ENCODE assay signal across 8 cellular contexts in genomic region chr3:130892759-130893239, GRCh38. TPM values are rescaled to one million over a fixed set of nuclear protein-coding genes. Genes with fewer than 3 reads are reported as not detected.
DNase-seq lines count a peak whose midpoint lies in the region; ATAC-seq, FAIRE-seq and TF ChIP-seq lines count a peak whose summit lies in the region.

No MANE protein-coding gene starts in this region.

- H3K27ac ChIP-seq in HCT116 (ENCODE audit: low read depth, low read length) (peak overlapping the region; percentile 73; the same call in 1 of the 2 replicates), pancreas (peak overlapping the region; percentile 95 to 98 (median 96)), upper lobe of right lung (peak overlapping the region; percentile 98)

- H3K36me3 ChIP-seq in HCT116 (ENCODE audit: control insufficient read depth in 1 of 2, insufficient read depth in 2 of 2, low read length in 2 of 2) (no peaks in the 10 kb centered on the region), MG63 (peaks cover 3% of the 10 kb centered on the region; the same call in 1 of the 2 replicates), pancreas (no peaks in the 10 kb centered on the region), upper lobe of right lung (no peaks in the 10 kb centered on the region)

- RAD21 ChIA-PET in HCT116 (lab: Charles Lee; ENCODE audit: low non-redundant PET in 1 of 2, low total read pairs in 2 of 2, uncharacterized antibody in 2 of 2, unreplicated experiment in 2 of 2) = interaction anchor here in 1 of 2 experiments (1.4 kb wide), 1 partner anchor 66 kb away, joined by 3 read pairs; no protein-coding TSS in a partner anchor

- POLR2A ChIA-PET in HCT116 (lab: Charles Lee) = interaction anchor here (1.6 to 1.8 kb wide), 2 partner anchors 37 to 133 kb away, joined by 5 read pairs; no protein-coding TSS in a partner anchor

- intact Hi-C loops in HCT116 (cut with micrococcal nuclease) = loop anchor here (1.0 kb wide), 3 partner anchors 133 to 192 kb away; partner anchors contain the start of gene PIK3R4
- intact Hi-C loops in Right ventricle myocardium superior (cut with DNase I) = loop anchor here (5.0 kb wide), 1 partner anchor 130 kb away; no protein-coding TSS in a partner anchor
- intact Hi-C loops in pancreas (cut with DNase I) = loop anchor here in 2 of 3 donors (5.0 to 10.0 kb wide), 2 partner anchors 128 to 135 kb away; no protein-coding TSS in a partner anchor
- intact Hi-C loops in upper lobe of right lung (cut with DNase I) = loop anchor here (10.0 kb wide), 1 partner anchor 128 kb away; no protein-coding TSS in a partner anchor

- TF ChIP-seq RAD21 in HCT116 (IDR thresholded peaks at IDR 0.05; ENCODE audit: low read depth) = peak; percentile 85

- peaks cover 8% of the 10 kb centered on the region; the same call in 1 of the 2 replicates for H4K20me1 ChIP-seq in HCT116 (ENCODE audit: insufficient read depth)

- H3K9ac ChIP-seq in HCT116 (ENCODE audit: low read length) = peak overlapping the region; percentile 85

- peak; percentile 57 for ATAC-seq in HCT116
- peak; percentile 82 for ATAC-seq in Right ventricle myocardium superior (ENCODE audit: poor library complexity)
- ATAC-seq in pancreas = peak; percentile 69 to 86 (median 78)
- peak; percentile 73 for ATAC-seq in upper lobe of right lung

- peak; percentile 34 for FAIRE-seq in pancreas (lab: Jason Lieb, UNC)

- H3K4me2 ChIP-seq in HCT116 (ENCODE audit: low read length) = peak overlapping the region; percentile 74

- H3K27me3 ChIP-seq in HCT116 (ENCODE audit: insufficient read depth, low read length) (no peaks in the 10 kb centered on the region), MG63 (no peaks in the 10 kb centered on the region), pancreas (no peaks in the 10 kb centered on the region), upper lobe of right lung (no peaks in the 10 kb centered on the region)

- peaks cover 36% of the 10 kb centered on the region for H3K79me2 ChIP-seq in HCT116 (ENCODE audit: insufficient read depth, low read length)

- TF ChIP-seq POLR2A in HCT116 (IDR thresholded peaks at IDR 0.05; ENCODE audit: borderline replicate concordance, extremely low read depth, insufficient read depth, insufficient read length) = no peak

- DNase-seq in GF-D8 (lab: John Stamatoyannopoulos, UW) (peak; percentile 56), HCT116 (ENCODE audit: low read depth, low spot score) (peak; percentile 61), MG63 (peak; percentile 59), SHP77 (lab: John Stamatoyannopoulos, UW) (peak; percentile 59 to 78), Right ventricle myocardium superior (no peak), pancreas (peak in 3 of 6 donors; percentile 57 to 81 (median 70)), upper lobe of right lung (no peak)
- peak; percentile 38 for DNase-seq in activated naive CD8-positive, alpha-beta T cell treated with anti-CD3 and anti-CD28 coated beads, Interleukin-2, amount 50 U/mL, for 16 hours (ENCODE audit: low read depth, low spot score)

- CTCF ChIA-PET in HCT116 (lab: Charles Lee) = interaction anchor here (0.9 to 4.8 kb wide), 5 partner anchors 9 to 617 kb away, joined by 3 to 28 read pairs (median 7); no protein-coding TSS in a partner anchor

- H3K4me1 ChIP-seq in HCT116 (ENCODE audit: control insufficient read depth in 1 of 2, insufficient read depth in 2 of 2, low read length in 2 of 2) = peaks cover 3 to 17% of the 10 kb centered on the region in 2 experiments; a peak in 3 of 4 replicates
- peaks cover 0 to 16% (median 5%) of the 10 kb centered on the region in 3 donors for H3K4me1 ChIP-seq in pancreas
- peaks cover 17% of the 10 kb centered on the region for H3K4me1 ChIP-seq in upper lobe of right lung

- no TSS peak for BruUV-seq in HCT116 (replicated peaks; lab: Mats Ljungman, UMichigan)

- no peaks in the 10 kb centered on the region for H3K9me2 ChIP-seq in HCT116 (ENCODE audit: insufficient read depth)

- peak overlapping the region; percentile 89 to 91 for H3K4me3 ChIP-seq in HCT116 (replicated peaks in 1 of 2; ENCODE audit: low read depth in 1 of 2, low read length in 2 of 2)
- H3K4me3 ChIP-seq in MG63 = peak overlapping the region; percentile 95
- H3K4me3 ChIP-seq in pancreas = peak overlapping the region; percentile 68 to 76 (median 74)
- H3K4me3 ChIP-seq in upper lobe of right lung = peak overlapping the region; percentile 91

- peak; percentile 78 to 89 (median 83) for TF ChIP-seq CTCF in HCT116 (IDR thresholded peaks at IDR 0.05 in 2 of 3, conservative IDR thresholded peaks at IDR 0.05 in 1 of 3; ENCODE audit: borderline replicate concordance in 1 of 3, insufficient read depth in 1 of 3, low read depth in 2 of 3, low read length in 2 of 3)
- TF ChIP-seq CTCF in pancreas (IDR thresholded peaks at IDR 0.05) = peak in 3 of 4 donors; percentile 49 to 76 (median 68)
- peak; percentile 87 for TF ChIP-seq CTCF in upper lobe of right lung (IDR thresholded peaks at IDR 0.05)

- H3K9me3 ChIP-seq in HCT116 (ENCODE audit: control insufficient read depth in 1 of 2, insufficient read depth in 1 of 2, low read depth in 1 of 2, low read length in 2 of 2) = no peaks in the 10 kb centered on the region
- no peaks in the 10 kb centered on the region for H3K9me3 ChIP-seq in MG63
- H3K9me3 ChIP-seq in pancreas = no peaks in the 10 kb centered on the region
- no peaks in the 10 kb centered on the region for H3K9me3 ChIP-seq in upper lobe of right lung

- peak overlapping the region; percentile 1 for H2AFZ ChIP-seq in HCT116 (ENCODE audit: low read depth, low read length, poor library complexity, severe bottlenecking)

- WGBS in pancreas, 2 donors = 1% methylated on average over 10 of the region's 10 CpGs

TF ChIP-seq in HCT116, 20 proteins besides CTCF, POLR2A, EP300 and RAD21 (continues in another document):
- TF ChIP-seq SP1 (IDR thresholded peaks at IDR 0.05; ENCODE audit: low read depth) (no peak), CEBPB (IDR thresholded peaks at IDR 0.05; ENCODE audit: low read depth) (no peak), ELF1 (IDR thresholded peaks at IDR 0.05; ENCODE audit: borderline replicate concordance, low read depth) (no peak; the same call in 1 of the 2 replicates), EGR1 (IDR thresholded peaks at IDR 0.05; ENCODE audit: low read depth) (no peak), FOSL1 (IDR thresholded peaks at IDR 0.05; ENCODE audit: low read depth) (no peak), SIN3A (IDR thresholded peaks at IDR 0.05; ENCODE audit: low read depth) (peak; percentile 68), POLR2AphosphoS5 (IDR thresholded peaks at IDR 0.05; ENCODE audit: low read depth, low read length) (no peak), ZFX (IDR thresholded peaks at IDR 0.05) (no peak), YY1 (IDR thresholded peaks at IDR 0.05; ENCODE audit: extremely low read depth, insufficient replicate concordance, low read depth, low read length) (no peak), ZBTB33 (IDR thresholded peaks at IDR 0.05; ENCODE audit: extremely low read depth, insufficient replicate concordance, low read length) (no peak), TCF7L2 (IDR thresholded peaks at IDR 0.05; ENCODE audit: borderline replicate concordance, extremely low read depth, insufficient read depth, insufficient read length) (no peak), SRF (IDR thresholded peaks at IDR 0.05; ENCODE audit: low read depth) (no peak), MAX (IDR thresholded peaks at IDR 0.05) (0 out of 2 replicates have a peak, but pooled peaks have one; percentile 5), JUND (IDR thresholded peaks at IDR 0.05) (0 out of 2 replicates have a peak, but pooled peaks have one; percentile 17), ZNF274 (IDR thresholded peaks at IDR 0.05; ENCODE audit: low read depth, low read length) (no peak), EZH2 (IDR thresholded peaks at IDR 0.05) (no peak)

RNA-seq across cellular contexts. Expression of gene ATP2C1, which starts 1.1 kb away (rescaled TPM):
- total RNA-seq in HCT116 (2021; ENCODE audit: unreplicated experiment) = 69.1 TPM
- 34.9 and 42.5 TPM in 2 replicates for polyA plus RNA-seq in HCT116 (2012)
- 31.0 and 57.3 TPM in 2 replicates for total RNA-seq in MG63 (2014; rRNA removed; shearing (Covaris generic); ENCODE audit: low replicate concordance)
- 54.9 TPM for total RNA-seq in Right ventricle myocardium superior
- total RNA-seq in pancreas = 10 to 100 TPM; 19.0 to 54.6 (median 23.6) TPM
- 10 to 100 TPM; 12.2 to 33.5 TPM for polyA plus RNA-seq in pancreas
- 142 TPM for total RNA-seq in upper lobe of right lung

Comparison
In these comparisons a context has a peak if more than half of its experiments do, and no peak if none do; other contexts are left out.
1. DNase-seq: peak in GF-D8 (single experiment), HCT116 (single experiment), MG63 (single experiment), SHP77 (2 of 2) and activated naive CD8-positive, alpha-beta T cell treated with anti-CD3 and anti-CD28 coated beads, Interleukin-2, amount 50 U/mL, for 16 hours (single experiment); none in Right ventricle myocardium superior (single experiment) and upper lobe of right lung (single experiment).
2. Peak in every context shown above with its lines, with median percentiles within 50 percentile points of each other: ATAC-seq, H3K27ac ChIP-seq, H3K4me3 ChIP-seq and CTCF ChIP-seq.